In the genomic region with DNA sequence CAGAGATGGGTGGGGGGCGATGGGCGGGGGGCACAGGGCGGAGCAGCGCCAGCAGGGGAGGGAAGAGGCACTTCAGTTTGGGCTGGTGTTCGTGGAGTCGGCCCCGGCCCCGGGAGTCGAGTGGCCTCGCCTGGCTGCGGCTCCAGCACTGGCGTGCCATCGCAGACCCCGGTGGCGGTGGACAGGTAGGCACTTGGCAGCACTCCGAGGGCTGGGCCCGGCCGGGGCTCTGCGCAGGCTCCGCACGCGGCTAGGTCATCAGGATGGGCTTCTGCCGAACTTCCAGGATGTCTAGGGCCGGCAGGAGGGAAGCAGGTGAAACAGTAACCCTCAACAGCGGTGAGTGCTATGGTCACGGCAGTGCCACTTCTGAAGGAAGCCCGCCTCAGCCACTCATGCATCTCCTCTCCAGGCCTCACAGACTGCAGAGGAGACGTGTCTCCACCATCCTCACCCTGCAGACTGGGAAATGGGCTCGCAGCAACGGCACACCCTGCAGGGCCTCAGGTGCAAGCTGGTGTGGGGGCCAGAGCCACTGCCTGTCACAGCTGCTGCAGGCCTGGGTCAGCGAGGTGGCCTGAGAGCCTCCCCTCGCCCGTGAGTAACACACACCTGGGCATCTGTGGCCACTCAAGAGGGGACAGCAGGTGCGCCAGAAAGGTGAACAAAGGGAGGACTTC, we compare ENCODE assay signal across 33 cellular contexts.
"Had no signal": no experiment of that assay in that cellular context is flagged by ENCODE, and none has a peak within 500 bp of the region (broad histone marks: within the 10 kb centered on the region; RNA-seq: fewer than 3 reads in every experiment).

No MANE protein-coding gene starts in this region.

- H3K27me3 ChIP-seq: adrenal gland, ascending aorta, brain microvascular endothelial cell, gastrocnemius medialis, pancreas, sigmoid colon, uterus had no signal

- DNase-seq: activated CD4-positive, alpha-beta memory T cell treated with anti-CD3 and anti-CD28 coated beads for 36 hours; activated CD4-positive, alpha-beta T cell treated with anti-CD3 and anti-CD28 coated beads, Interleukin-2, amount 10 ng/mL, durations not matched to agents 24 days and 14 days; activated CD4-positive, CD25-positive, alpha-beta regulatory T cell treated with anti-CD3 and anti-CD28 coated beads, Interleukin-2, amount 50 U/mL, for 72 hours; activated CD8-positive, alpha-beta memory T cell treated with anti-CD3 and anti-CD28 coated beads, Interleukin-2, amount 50 U/mL, for 4 hours; activated effector memory CD4-positive, alpha-beta T cell treated with anti-CD3 and anti-CD28 coated beads, Interleukin-2, amount 50 U/mL, for 16 hours; activated naive CD4-positive, alpha-beta T cell treated with anti-CD3 and anti-CD28 coated beads for 36 hours; activated naive CD8-positive, alpha-beta T cell treated with anti-CD3 and anti-CD28 coated beads for 36 hours; activated T-cell treated with anti-CD3 and anti-CD28 coated beads, Interleukin-2, amount 50 U/mL, for 1 hour; brain microvascular endothelial cell; caudate nucleus; cortex of kidney; effector memory CD8-positive, alpha-beta T cell; erythroblast; gastrocnemius medialis; glutamatergic neuron; left ventricle myocardium inferior; naive B cell; nephron progenitor cell; sigmoid colon; small intestine; stimulated activated CD4-positive, alpha-beta T cell treated with anti-CD3 and anti-CD28 coated beads, Interleukin-1b, Interleukin-23, amount 100 ng/mL, for 48 hours; stimulated activated CD4-positive, alpha-beta T cell treated with anti-CD3 and anti-CD28 coated beads, Interleukin-4, amount 100 ng/mL, for 4 hours; stimulated activated CD8-positive, alpha-beta memory T cell treated with anti-CD3 and anti-CD28 coated beads, Interleukin-4, amount 100 ng/mL, for 48 hours; stimulated activated naive CD8-positive, alpha-beta T cell treated with anti-CD3 and anti-CD28 coated beads, Interleukin-15, amount 100 ng/mL, for 72 hours; substantia nigra; T1000; uterus; WERI-Rb-1 had no signal

- H3K36me3 ChIP-seq: uterus had no signal

- H3K9me3 ChIP-seq: adrenal gland, ascending aorta, gastrocnemius medialis, left ventricle myocardium inferior, pancreas, psoas muscle, sigmoid colon, uterus had no signal

- H3K4me3 ChIP-seq: adrenal gland, ascending aorta, gastrocnemius medialis, left ventricle myocardium inferior, pancreas, psoas muscle, sigmoid colon, uterus had no signal

- H3K4me1 ChIP-seq: ascending aorta, gastrocnemius medialis, pancreas, psoas muscle, uterus had no signal

- ATAC-seq: effector memory CD8-positive, alpha-beta T cell; gastrocnemius medialis; pancreas; stimulated activated memory B cell treated with anti-CD40 and anti-IgM and Interleukin-4, amounts not matched to agents 10 μg/mL and 1 μg/mL and 100 μg/mL, for 72 hours; stimulated activated naive CD8-positive, alpha-beta T cell treated with anti-CD3 and anti-CD28 coated beads, Interleukin-15, amount 100 ng/mL, for 72 hours had no signal

- H3K27ac ChIP-seq: adrenal gland, ascending aorta, brain microvascular endothelial cell, gastrocnemius medialis, left ventricle myocardium inferior, pancreas, psoas muscle, sigmoid colon, uterus, WERI-Rb-1 had no signal
